26 cellular contexts compared by ENCODE assay signal in genomic region chr11:116226731-116227130, GRCh38.
"Had no signal": no experiment of that assay in that cellular context is flagged by ENCODE, and none has a peak within 500 bp of the region (broad histone marks: within the 10 kb centered on the region; RNA-seq: fewer than 3 reads in every experiment).

No MANE protein-coding gene starts in this region.

- H3K9me3 Mint-ChIP-seq: activated naive CD8-positive, alpha-beta T cell treated with anti-CD3 and anti-CD28 coated beads, Interleukin-2, amount 50 U/mL, for 24 hours; activated T-cell treated with anti-CD3 and anti-CD28 coated beads, Interleukin-2, amount 50 U/mL, for 24 hours; activated T-helper 1 cell treated with anti-CD3 and anti-CD28 coated beads, Interleukin-12 subunit alpha, Interleukin-12 subunit beta, Interleukin-2, Interleukin-4 antibody, amounts not matched to agents 30 ng/mL and 10 ng/mL and 1 ng/mL, durations not matched to agents 14 hours and 24 hours and 36 hours; IgD-negative memory B cell; T-cell had no signal

- H3K36me3 Mint-ChIP-seq: activated CD8-positive, alpha-beta memory T cell treated with anti-CD3 and anti-CD28 coated beads, Interleukin-2, amount 10 ng/mL, durations not matched to agents 7 days and 5 days; activated naive CD4-positive, alpha-beta T cell treated with anti-CD3 and anti-CD28 coated beads, Interleukin-2, amount 50 U/mL, for 72 hours; IgD-negative memory B cell; T-cell had no signal

- H3K4me3 Mint-ChIP-seq: activated CD8-positive, alpha-beta memory T cell treated with anti-CD3 and anti-CD28 coated beads, Interleukin-2, amount 10 ng/mL, durations not matched to agents 7 days and 5 days; activated naive CD8-positive, alpha-beta T cell treated with anti-CD3 and anti-CD28 coated beads, Interleukin-2, amount 50 U/mL, for 24 hours; activated T-cell treated with anti-CD3 and anti-CD28 coated beads, Interleukin-2, amount 50 U/mL, for 24 hours; activated T-helper 1 cell treated with anti-CD3 and anti-CD28 coated beads, Interleukin-12 subunit alpha, Interleukin-12 subunit beta, Interleukin-2, Interleukin-4 antibody, amounts not matched to agents 30 ng/mL and 10 ng/mL and 1 ng/mL, durations not matched to agents 14 hours and 24 hours and 36 hours; IgD-negative memory B cell; T-cell had no signal

- H3K27me3 Mint-ChIP-seq: activated CD8-positive, alpha-beta memory T cell treated with anti-CD3 and anti-CD28 coated beads, Interleukin-2, amount 10 ng/mL, durations not matched to agents 7 days and 5 days had no signal

- H3K36me3 ChIP-seq: ascending aorta had no signal

- H3K4me1 Mint-ChIP-seq: activated CD8-positive, alpha-beta memory T cell treated with anti-CD3 and anti-CD28 coated beads, Interleukin-2, amount 10 ng/mL, durations not matched to agents 7 days and 5 days; activated naive CD8-positive, alpha-beta T cell treated with anti-CD3 and anti-CD28 coated beads, Interleukin-2, amount 50 U/mL, for 24 hours; IgD-negative memory B cell; T-cell had no signal

- H3K27me3 ChIP-seq: ascending aorta, body of pancreas had no signal

- H3K9me3 ChIP-seq: ascending aorta, body of pancreas had no signal

- H3K27ac Mint-ChIP-seq: activated CD8-positive, alpha-beta memory T cell treated with anti-CD3 and anti-CD28 coated beads, Interleukin-2, amount 10 ng/mL, durations not matched to agents 7 days and 5 days; activated naive CD4-positive, alpha-beta T cell treated with anti-CD3 and anti-CD28 coated beads, Interleukin-2, amount 50 U/mL, for 72 hours; activated naive CD8-positive, alpha-beta T cell treated with anti-CD3 and anti-CD28 coated beads, Interleukin-2, amount 50 U/mL, for 24 hours; activated T-cell treated with anti-CD3 and anti-CD28 coated beads, Interleukin-2, amount 50 U/mL, for 24 hours; activated T-helper 1 cell treated with anti-CD3 and anti-CD28 coated beads, Interleukin-12 subunit alpha, Interleukin-12 subunit beta, Interleukin-2, Interleukin-4 antibody, amounts not matched to agents 30 ng/mL and 10 ng/mL and 1 ng/mL, durations not matched to agents 14 hours and 24 hours and 36 hours; IgD-negative memory B cell; T-cell had no signal

- DNase-seq: activated CD4-positive, alpha-beta T cell treated with anti-CD3 and anti-CD28 coated beads for 48 hours; activated CD4-positive, alpha-beta T cell treated with anti-CD3 and anti-CD28 coated beads, Interleukin-2, amount 50 U/mL, for 48 hours; activated CD4-positive, CD25-positive, alpha-beta regulatory T cell treated with anti-CD3 and anti-CD28 coated beads, Interleukin-2, amount 50 U/mL, for 72 hours; activated CD8-positive, alpha-beta memory T cell treated with anti-CD3 and anti-CD28 coated beads, Interleukin-2, amount 10 ng/mL, durations not matched to agents 7 days and 5 days; activated effector memory CD4-positive, alpha-beta T cell treated with Interleukin-2 at 50 U/mL for 16 hours; activated naive CD4-positive, alpha-beta T cell; activated naive CD8-positive, alpha-beta T cell treated with anti-CD3 and anti-CD28 coated beads, Interleukin-2, amount 50 U/mL, for 24 hours; activated T-cell treated with anti-CD3 and anti-CD28 coated beads, Interleukin-2, amount 50 U/mL, for 24 hours; amniotic stem cell; body of pancreas; KG1; NCI-H1048; NCI-H1694; NCI-H2029; NCI-H2107; NCI-H2171 treated with DMSO at 0.1 percent for 48 hours; NCI-H524; PC-9; T-cell; T-helper 2 cell; T1000 had no signal

- H3K4me3 ChIP-seq: ascending aorta, body of pancreas, PC-9, SK-N-MC had no signal

- H3K4me1 ChIP-seq: ascending aorta, body of pancreas had no signal

- ATAC-seq: activated CD8-positive, alpha-beta memory T cell treated with anti-CD3 and anti-CD28 coated beads, Interleukin-2, amount 10 ng/mL, durations not matched to agents 7 days and 5 days; activated naive CD4-positive, alpha-beta T cell treated with anti-CD3 and anti-CD28 coated beads, Interleukin-2, amount 50 U/mL, for 72 hours; activated naive CD8-positive, alpha-beta T cell treated with anti-CD3 and anti-CD28 coated beads, Interleukin-2, amount 50 U/mL, for 24 hours; body of pancreas; T-cell had no signal

- H3K27ac ChIP-seq: ascending aorta, body of pancreas, PC-9, SK-N-MC had no signal
